Comparison of ENCODE assay signal across 17 cellular contexts in genomic region chr18:74485860-74486849, GRCh38. TPM values are rescaled to one million over a fixed set of nuclear protein-coding genes. Genes with fewer than 3 reads are reported as not detected.
A peak's percentile ranks its signal among the peaks of the same experiment; 100 is the strongest.
DNase-seq lines count a peak whose midpoint lies in the region; ATAC-seq and TF ChIP-seq lines count a peak whose summit lies in the region.
"Had no signal": no experiment of that assay in that cellular context is flagged by ENCODE, and none has a peak within 500 bp of the region (broad histone marks: within the 10 kb centered on the region; RNA-seq: fewer than 3 reads in every experiment).

No MANE protein-coding gene starts in this region.

- no peak overlapping the region for H4K5ac ChIP-seq in IMR-90 (ENCODE audit: low read depth, low read length)

- H2AK5ac ChIP-seq in IMR-90 (ENCODE audit: low read depth, low read length), result no peak overlapping the region

- CTCF ChIA-PET in IMR-90 (lab: Yijun Ruan, JAX), result interaction anchor here (0.6 kb wide), 1 partner anchor 53 kb away, joined by 3 read pairs; no protein-coding TSS in a partner anchor

- H3K56ac ChIP-seq in IMR-90 (ENCODE audit: extremely low read depth, insufficient read depth, low read length), result no peak overlapping the region

- no peaks in the 10 kb centered on the region for H3K36me3 ChIP-seq in IMR-90 (ENCODE audit: control insufficient read depth, insufficient read depth, low read length)

- intact Hi-C loops in IMR-90 (cut with micrococcal nuclease), result no loop called here

- ATAC-seq in IMR-90 (ENCODE audit: low read depth), result no peak
- ATAC-seq in activated naive CD8-positive, alpha-beta T cell treated with anti-CD3 and anti-CD28 coated beads, Interleukin-2, amount 50 U/mL, for 24 hours, result no peak
- no peak for ATAC-seq in stimulated activated naive B cell treated with anti-CD40 and anti-IgM and Interleukin-4, amounts not matched to agents 10 μg/mL and 1 μg/mL and 100 μg/mL, for 72 hours (replicated peaks)
- ATAC-seq in GM19452 (IDR thresholded peaks at IDR 0.05; ENCODE audit: unreplicated experiment), result no peak
- no peak for ATAC-seq in HG03460 (IDR thresholded peaks at IDR 0.05; ENCODE audit: unreplicated experiment)
- ATAC-seq: activated T-cell treated with anti-CD3 and anti-CD28 coated beads, Interleukin-2, amount 50 U/mL, for 4 hours had no signal

- peak overlapping the region; percentile 23 for H2AFZ ChIP-seq in IMR-90 (replicated peaks; ENCODE audit: low read length, poor library complexity)

- H3K14ac ChIP-seq in IMR-90 (replicated peaks; ENCODE audit: low read depth, low read length), result no peak overlapping the region

- in situ Hi-C loops in IMR-90 (cut with MboI; ENCODE audit: low sequenced_read_pairs), result no loop called here

- peak overlapping the region; percentile 54 for H3K27ac Mint-ChIP-seq in activated naive CD8-positive, alpha-beta T cell treated with anti-CD3 and anti-CD28 coated beads, Interleukin-2, amount 50 U/mL, for 24 hours
- H3K27ac Mint-ChIP-seq in stimulated activated naive B cell treated with anti-CD40 and anti-IgM and Interleukin-4, amounts not matched to agents 10 μg/mL and 1 μg/mL and 100 μg/mL, for 72 hours, result peak overlapping the region; percentile 25
- H3K27ac Mint-ChIP-seq: activated naive CD8-positive, alpha-beta T cell treated with anti-CD3 and anti-CD28 coated beads, Interleukin-2, amount 10 ng/mL, durations not matched to agents 7 days and 5 days had no signal

- H2BK120ac ChIP-seq in IMR-90 (ENCODE audit: low read depth, low read length), result no peak overlapping the region

- H4K8ac ChIP-seq in IMR-90 (ENCODE audit: low read depth in 2 of 2, low read length in 2 of 2), result no peak overlapping the region

- POLR2A ChIA-PET in IMR-90 (lab: Charles Lee; ENCODE audit: unreplicated experiment), result no interaction called here

- no peak for TF ChIP-seq RAD21 in IMR-90 (IDR thresholded peaks at IDR 0.05; ENCODE audit: low read length)

- H3K9ac ChIP-seq in IMR-90 (ENCODE audit: low read depth, low read length), result no peak overlapping the region

- no peaks in the 10 kb centered on the region for H3K9me3 ChIP-seq in IMR-90 (ENCODE audit: control insufficient read depth, insufficient read depth, low read length)

- H4K20me1 ChIP-seq in IMR-90 (ENCODE audit: insufficient read depth, low read length), result no peaks in the 10 kb centered on the region

- TF ChIP-seq CTCF in IMR-90 (conservative IDR thresholded peaks at IDR 0.05; ENCODE audit: low read depth, low read length), result no peak

- H3K79me1 ChIP-seq in IMR-90 (ENCODE audit: low read depth in 1 of 2, low read length in 2 of 2), result no peaks in the 10 kb centered on the region

- H3K18ac ChIP-seq in IMR-90 (ENCODE audit: low read depth, low read length), result no peak overlapping the region

- H2BK5ac ChIP-seq in IMR-90 (ENCODE audit: low read depth, low read length, poor library complexity, severe bottlenecking), result no peak overlapping the region

- peaks cover 15% of the 10 kb centered on the region for H3K27me3 ChIP-seq in IMR-90 (ENCODE audit: control insufficient read depth, insufficient read depth, low read length)
- H3K27me3 ChIP-seq in layer of hippocampus (ENCODE audit: control insufficient read depth, insufficient read depth, low read length), result no peaks in the 10 kb centered on the region

- H3K4me3 ChIP-seq in IMR-90 (ENCODE audit: insufficient read depth, low read depth, low read length), result no peak overlapping the region

- dilution Hi-C loops in IMR-90 (cut with HindIII; ENCODE audit: low sequenced_read_pairs, unreplicated experiment), result no loop called here

- no peaks in the 10 kb centered on the region for H3K9me3 Mint-ChIP-seq in activated naive CD8-positive, alpha-beta T cell treated with anti-CD3 and anti-CD28 coated beads, Interleukin-2, amount 50 U/mL, for 24 hours
- H3K9me3 Mint-ChIP-seq in stimulated activated naive B cell treated with anti-CD40 and anti-IgM and Interleukin-4, amounts not matched to agents 10 μg/mL and 1 μg/mL and 100 μg/mL, for 72 hours, result no peaks in the 10 kb centered on the region
- H3K9me3 Mint-ChIP-seq: activated naive CD8-positive, alpha-beta T cell treated with anti-CD3 and anti-CD28 coated beads, Interleukin-2, amount 10 ng/mL, durations not matched to agents 7 days and 5 days; activated T-cell treated with anti-CD3 and anti-CD28 coated beads, Interleukin-2, amount 50 U/mL, for 4 hours had no signal

- WGBS in IMR-90 (ENCODE audit: extremely low coverage in 2 of 2, insufficient read length in 1 of 2), 2 experiments, result 50% methylated on average over 3 of the region's 17 CpGs; no CpG with 5 or more reads in 1 of the 2 experiments

- H3K4me1 Mint-ChIP-seq in activated naive CD8-positive, alpha-beta T cell treated with anti-CD3 and anti-CD28 coated beads, Interleukin-2, amount 50 U/mL, for 24 hours, result peaks cover 19% of the 10 kb centered on the region
- peaks cover 10 to 15% of the 10 kb centered on the region in 2 donors for H3K4me1 Mint-ChIP-seq in stimulated activated naive B cell treated with anti-CD40 and anti-IgM and Interleukin-4, amounts not matched to agents 10 μg/mL and 1 μg/mL and 100 μg/mL, for 72 hours

- no peak overlapping the region for H3K4ac ChIP-seq in IMR-90 (ENCODE audit: low read depth, low read length)

- H3K27me3 Mint-ChIP-seq in activated naive CD8-positive, alpha-beta T cell treated with anti-CD3 and anti-CD28 coated beads, Interleukin-2, amount 50 U/mL, for 24 hours, result peaks cover 2% of the 10 kb centered on the region
- no peaks in the 10 kb centered on the region for H3K27me3 Mint-ChIP-seq in stimulated activated naive B cell treated with anti-CD40 and anti-IgM and Interleukin-4, amounts not matched to agents 10 μg/mL and 1 μg/mL and 100 μg/mL, for 72 hours
- H3K27me3 Mint-ChIP-seq: activated naive CD8-positive, alpha-beta T cell treated with anti-CD3 and anti-CD28 coated beads, Interleukin-2, amount 10 ng/mL, durations not matched to agents 7 days and 5 days had no signal

- no peaks in the 10 kb centered on the region for H3K9me1 ChIP-seq in IMR-90 (ENCODE audit: insufficient read depth, low read length)

- no peak overlapping the region for H4K91ac ChIP-seq in IMR-90 (ENCODE audit: insufficient read depth, low read depth, low read length)

- H3K4me2 ChIP-seq in IMR-90 (ENCODE audit: low read depth, low read length), result no peak overlapping the region

- DNase-seq in IMR-90, result no peak
- DNase-seq in activated naive CD8-positive, alpha-beta T cell treated with anti-CD3 and anti-CD28 coated beads, Interleukin-2, amount 50 U/mL, for 24 hours, result no peak
- no peak for DNase-seq in stimulated activated naive B cell treated with anti-CD40 and anti-IgM and Interleukin-4, amounts not matched to agents 10 μg/mL and 1 μg/mL and 100 μg/mL, for 72 hours
- no peak for DNase-seq in AG20443 (ENCODE audit: low spot score)
- DNase-seq in NCI-H1436 treated with DMSO at 0.1 percent for 48 hours (lab: John Stamatoyannopoulos, UW), result no peak
- DNase-seq: activated CD4-positive, alpha-beta T cell treated with anti-CD3 and anti-CD28 coated beads, Interleukin-2, amount 50 U/mL, for 48 hours; activated naive CD8-positive, alpha-beta T cell treated with anti-CD3 and anti-CD28 coated beads, Interleukin-2, amount 10 ng/mL, durations not matched to agents 7 days and 5 days; activated T-cell treated with anti-CD3 and anti-CD28 coated beads, Interleukin-2, amount 50 U/mL, for 4 hours; effector memory CD4-positive, alpha-beta T cell; HCEC 1CT; kidney glomerular epithelial cell; posterior cingulate gyrus; stimulated activated naive CD4-positive, alpha-beta T cell treated with Interleukin-2 at 50 U/mL for 16 hours had no signal

- no peak overlapping the region for H2BK15ac ChIP-seq in IMR-90 (ENCODE audit: low read depth, low read length)

- no peak for TF ChIP-seq POLR2A in IMR-90 (IDR thresholded peaks at IDR 0.05; ENCODE audit: low read depth, low read length)

- H3K23ac ChIP-seq in IMR-90 (ENCODE audit: low read depth, low read length), result no peak overlapping the region

- no peaks in the 10 kb centered on the region for H3K4me1 ChIP-seq in IMR-90 (ENCODE audit: control insufficient read depth, insufficient read depth, low read length)

- H3K27ac ChIP-seq in IMR-90 (ENCODE audit: insufficient read depth, low read length), result no peak overlapping the region
- peak overlapping the region; percentile 56 for H3K27ac ChIP-seq in layer of hippocampus (ENCODE audit: low read depth, low read length)

- no peaks in the 10 kb centered on the region for H3K36me3 Mint-ChIP-seq in activated naive CD8-positive, alpha-beta T cell treated with anti-CD3 and anti-CD28 coated beads, Interleukin-2, amount 50 U/mL, for 24 hours (ENCODE audit: low read depth)
- no peaks in the 10 kb centered on the region for H3K36me3 Mint-ChIP-seq in stimulated activated naive B cell treated with anti-CD40 and anti-IgM and Interleukin-4, amounts not matched to agents 10 μg/mL and 1 μg/mL and 100 μg/mL, for 72 hours
- H3K36me3 Mint-ChIP-seq: activated naive CD8-positive, alpha-beta T cell treated with anti-CD3 and anti-CD28 coated beads, Interleukin-2, amount 10 ng/mL, durations not matched to agents 7 days and 5 days had no signal

- no TSS peak for BruUV-seq in IMR-90 (replicated peaks; lab: Mats Ljungman, UMichigan)

- no peak overlapping the region for H3K4me3 Mint-ChIP-seq in activated naive CD8-positive, alpha-beta T cell treated with anti-CD3 and anti-CD28 coated beads, Interleukin-2, amount 50 U/mL, for 24 hours
- H3K4me3 Mint-ChIP-seq in stimulated activated naive B cell treated with anti-CD40 and anti-IgM and Interleukin-4, amounts not matched to agents 10 μg/mL and 1 μg/mL and 100 μg/mL, for 72 hours, result no peak overlapping the region
- H3K4me3 Mint-ChIP-seq: activated naive CD8-positive, alpha-beta T cell treated with anti-CD3 and anti-CD28 coated beads, Interleukin-2, amount 10 ng/mL, durations not matched to agents 7 days and 5 days; activated T-cell treated with anti-CD3 and anti-CD28 coated beads, Interleukin-2, amount 50 U/mL, for 4 hours had no signal

- H2AK9ac ChIP-seq in IMR-90 (replicated peaks; ENCODE audit: low read depth, low read length, poor library complexity), result no peak overlapping the region

- no peak overlapping the region for H2BK20ac ChIP-seq in IMR-90 (ENCODE audit: low read depth, low read length)

TF ChIP-seq in IMR-90, 13 proteins besides CTCF, POLR2A, EP300 and RAD21 (continues in another document):
- TF ChIP-seq BHLHE40 (IDR thresholded peaks at IDR 0.05; ENCODE audit: low read depth, low read length), result no peak
- TF ChIP-seq CHD1 (IDR thresholded peaks at IDR 0.05; ENCODE audit: low read depth, low read length), result no peak

RNA-seq across cellular contexts. Expression of gene CNDP2, which starts 10.0 kb away (rescaled TPM):
- total RNA-seq in IMR-90 (2012; rRNA removed), result 52.0 and 52.2 TPM in 2 replicates
- 59.7 and 67.9 TPM in 2 replicates for polyA plus RNA-seq in IMR-90 (2012; rRNA removed)
- polyA plus RNA-seq in IMR-90 (2012; cell fraction: cytosol; rRNA removed), result 32.4 and 58.7 TPM in 2 replicates
- 30.9 and 48.2 TPM in 2 replicates for polyA plus RNA-seq in IMR-90 (2012; cell fraction: nucleus; rRNA removed; ENCODE audit: low replicate concordance)

RNA-seq across cellular contexts. Expression of gene DIPK1C, which starts 29.0 kb away (rescaled TPM):
- total RNA-seq in IMR-90 (2012; rRNA removed), result not detected in 2 replicates
- polyA plus RNA-seq in IMR-90 (2012; rRNA removed), result not detected in 2 replicates
- not detected in 2 replicates for polyA plus RNA-seq in IMR-90 (2012; cell fraction: cytosol; rRNA removed)
- polyA plus RNA-seq in IMR-90 (2012; cell fraction: nucleus; rRNA removed; ENCODE audit: low replicate concordance), result not detected in 2 replicates
- total RNA-seq: activated naive CD8-positive, alpha-beta T cell treated with anti-CD3 and anti-CD28 coated beads, Interleukin-2, amount 10 ng/mL, durations not matched to agents 7 days and 5 days; activated T-cell treated with anti-CD3 and anti-CD28 coated beads, Interleukin-2, amount 50 U/mL, for 4 hours; M059J had no signal

RNA-seq across cellular contexts. Expression of gene CNDP1, which starts 48.1 kb away (rescaled TPM):
- total RNA-seq in IMR-90 (2012; rRNA removed), result not detected in 2 replicates
- not detected in 2 replicates for polyA plus RNA-seq in IMR-90 (2012; rRNA removed)
- not detected in 2 replicates for polyA plus RNA-seq in IMR-90 (2012; cell fraction: cytosol; rRNA removed)
- polyA plus RNA-seq in IMR-90 (2012; cell fraction: nucleus; rRNA removed; ENCODE audit: low replicate concordance), result 0.06 and 0.13 TPM in 2 replicates
- total RNA-seq: activated naive CD8-positive, alpha-beta T cell treated with anti-CD3 and anti-CD28 coated beads, Interleukin-2, amount 10 ng/mL, durations not matched to agents 7 days and 5 days; M059J had no signal
